ENCODE assay signal across 14 cellular contexts in the genomic region with DNA sequence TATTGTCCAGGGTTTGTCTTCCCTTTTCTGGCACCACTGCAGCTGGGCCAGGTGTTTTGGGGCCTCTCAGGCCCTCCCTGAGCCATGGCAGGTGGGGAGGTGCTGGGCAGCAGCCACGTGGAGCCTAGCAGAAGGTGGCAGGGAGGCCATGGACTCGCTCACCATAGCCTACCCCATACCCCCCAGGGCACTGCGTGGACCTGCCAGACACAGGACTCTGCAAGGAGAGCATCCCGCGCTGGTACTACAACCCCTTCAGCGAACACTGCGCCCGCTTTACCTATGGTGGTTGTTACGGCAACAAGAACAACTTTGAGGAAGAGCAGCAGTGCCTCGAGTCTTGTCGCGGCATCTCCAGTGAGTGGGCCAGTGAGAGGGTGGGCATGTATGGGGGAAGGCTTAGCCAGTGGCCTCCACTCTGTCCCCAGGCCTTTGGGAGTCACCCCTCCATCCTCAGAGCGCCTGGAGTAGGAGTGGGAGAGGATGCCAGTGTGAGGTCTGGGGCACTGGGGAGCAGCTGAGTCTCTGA. TPM values are rescaled to one million over a fixed set of nuclear protein-coding genes. Genes with fewer than 3 reads are reported as not detected.
A peak's percentile ranks its signal among the peaks of the same experiment; 100 is the strongest.
DNase-seq lines count a peak whose midpoint lies in the region; ATAC-seq and TF ChIP-seq lines count a peak whose summit lies in the region.
"Had no signal": no experiment of that assay in that cellular context is flagged by ENCODE, and none has a peak within 500 bp of the region (broad histone marks: within the 10 kb centered on the region; RNA-seq: fewer than 3 reads in every experiment).

No MANE protein-coding gene starts in this region.

- no peak overlapping the region for H3K4me3 ChIP-seq in IMR-90 (ENCODE audit: insufficient read depth, low read depth, low read length)
- no peak overlapping the region for H3K4me3 ChIP-seq in esophagus (ENCODE audit: low read depth in 1 of 2, low read length in 2 of 2)
- H3K4me3 ChIP-seq: BLaER1, GM12878, HAP-1 had no signal

- TF ChIP-seq RAD21 in IMR-90 (IDR thresholded peaks at IDR 0.05; ENCODE audit: low read length), result no peak

- no peak overlapping the region for H2BK15ac ChIP-seq in IMR-90 (ENCODE audit: low read depth, low read length)

- WGBS in IMR-90 (ENCODE audit: extremely low coverage in 2 of 2, insufficient read length in 1 of 2), 2 experiments, result no CpG with 5 or more reads among the region's 13 CpGs
- WGBS in esophagus, 2 donors, result 80 to 81% methylated on average over 13 of the region's 13 CpGs

- H3K27me3 ChIP-seq in IMR-90 (ENCODE audit: control insufficient read depth, insufficient read depth, low read length) (peaks cover 14% of the 10 kb centered on the region), esophagus (ENCODE audit: control insufficient read depth in 1 of 2, insufficient read depth in 2 of 2, low read length in 2 of 2) (no peaks in the 10 kb centered on the region)
- H3K27me3 ChIP-seq: BLaER1 had no signal

- H2BK5ac ChIP-seq in IMR-90 (ENCODE audit: low read depth, low read length, poor library complexity, severe bottlenecking), result no peak overlapping the region

- H4K91ac ChIP-seq in IMR-90 (ENCODE audit: insufficient read depth, low read depth, low read length), result no peak overlapping the region

- H3K56ac ChIP-seq in IMR-90 (ENCODE audit: extremely low read depth, insufficient read depth, low read length), result no peak overlapping the region

- H3K27me3 Mint-ChIP-seq in stimulated activated naive B cell treated with anti-CD40 and anti-IgM and Interleukin-4, amounts not matched to agents 10 μg/mL and 1 μg/mL and 100 μg/mL, for 72 hours, result no peaks in the 10 kb centered on the region

- POLR2A ChIA-PET in IMR-90 (lab: Charles Lee; ENCODE audit: unreplicated experiment), result no interaction called here

- H2AK5ac ChIP-seq in IMR-90 (ENCODE audit: low read depth, low read length), result no peak overlapping the region; the same call in 1 of the 2 replicates

- H2BK20ac ChIP-seq in IMR-90 (ENCODE audit: low read depth, low read length), result no peak overlapping the region

- TF ChIP-seq CTCF in IMR-90 (conservative IDR thresholded peaks at IDR 0.05; ENCODE audit: low read depth, low read length), result no peak

- dilution Hi-C loops in IMR-90 (cut with HindIII; ENCODE audit: low sequenced_read_pairs, unreplicated experiment), result no loop called here

- CTCF ChIA-PET in IMR-90 (lab: Yijun Ruan, JAX), result interaction anchor here (1.2 to 1.7 kb wide), 2 partner anchors 36 to 38 kb away, joined by 5 to 9 read pairs; a partner anchor contains a TSS

- H4K20me1 ChIP-seq in IMR-90 (ENCODE audit: insufficient read depth, low read length), result no peaks in the 10 kb centered on the region; the same call in 1 of the 2 replicates

- in situ Hi-C loops in IMR-90 (cut with MboI; ENCODE audit: low sequenced_read_pairs), result loop anchor here (5.0 kb wide), 1 partner anchor 37 kb away; a partner anchor contains a TSS

- no peak for TF ChIP-seq POLR2A in IMR-90 (IDR thresholded peaks at IDR 0.05; ENCODE audit: low read depth, low read length)

- H3K4me1 ChIP-seq in IMR-90 (ENCODE audit: control insufficient read depth, insufficient read depth, low read length) (no peaks in the 10 kb centered on the region), esophagus (ENCODE audit: control insufficient read depth in 2 of 2, insufficient read depth in 2 of 2, low read length in 1 of 2) (peaks cover 0 to 9% of the 10 kb centered on the region in 2 donors)
- H3K4me1 ChIP-seq: BLaER1, HAP-1 had no signal

- H4K8ac ChIP-seq in IMR-90 (ENCODE audit: low read depth in 2 of 2, low read length in 2 of 2), result no peak overlapping the region

- intact Hi-C loops in IMR-90 (cut with micrococcal nuclease), result no loop called here

- H3K27ac ChIP-seq in IMR-90 (ENCODE audit: insufficient read depth, low read length) (no peak overlapping the region), esophagus (ENCODE audit: low read depth in 2 of 2, low read length in 1 of 2) (peak overlapping the region; percentile 39 to 93)
- H3K27ac ChIP-seq: BLaER1 had no signal

- H3K4me2 ChIP-seq in IMR-90 (ENCODE audit: low read depth, low read length), result no peak overlapping the region
- H3K4me2 ChIP-seq: BLaER1 had no signal

- H2BK120ac ChIP-seq in IMR-90 (ENCODE audit: low read depth, low read length), result no peak overlapping the region

- H3K4me3 Mint-ChIP-seq in stimulated activated naive B cell treated with anti-CD40 and anti-IgM and Interleukin-4, amounts not matched to agents 10 μg/mL and 1 μg/mL and 100 μg/mL, for 72 hours, result no peak overlapping the region

- H3K27ac Mint-ChIP-seq in stimulated activated naive B cell treated with anti-CD40 and anti-IgM and Interleukin-4, amounts not matched to agents 10 μg/mL and 1 μg/mL and 100 μg/mL, for 72 hours, result peak overlapping the region; percentile 3

- H4K5ac ChIP-seq in IMR-90 (ENCODE audit: low read depth, low read length), result no peak overlapping the region

- H3K9ac ChIP-seq in IMR-90 (ENCODE audit: low read depth, low read length), result no peak overlapping the region
- H3K9ac ChIP-seq: BLaER1 had no signal

- no peak overlapping the region for H3K23ac ChIP-seq in IMR-90 (ENCODE audit: low read depth, low read length)

- DNase-seq in IMR-90 (no peak), iPS-NIHi11 (ENCODE audit: low spot score) (no peak)
- DNase-seq in stimulated activated naive B cell treated with anti-CD40 and anti-IgM and Interleukin-4, amounts not matched to agents 10 μg/mL and 1 μg/mL and 100 μg/mL, for 72 hours, result no peak
- no peak for DNase-seq in activated naive CD4-positive, alpha-beta T cell (lab: John Stamatoyannopoulos, UW)
- DNase-seq: NCI-H187 treated with DMSO at 0.1 percent for 48 hours, NCI-H510A treated with DMSO at 0.1 percent for 48 hours, SHP77 had no signal

- no peak overlapping the region for H2AK9ac ChIP-seq in IMR-90 (replicated peaks; ENCODE audit: low read depth, low read length, poor library complexity)

- H3K9me3 ChIP-seq in IMR-90 (ENCODE audit: control insufficient read depth, insufficient read depth, low read length) (no peaks in the 10 kb centered on the region), esophagus (ENCODE audit: control insufficient read depth in 2 of 2, insufficient read depth in 1 of 2, low read depth in 1 of 2, low read length in 1 of 2) (no peaks in the 10 kb centered on the region)
- H3K9me3 ChIP-seq: BLaER1, HAP-1 had no signal

- no peaks in the 10 kb centered on the region for H3K9me3 Mint-ChIP-seq in stimulated activated naive B cell treated with anti-CD40 and anti-IgM and Interleukin-4, amounts not matched to agents 10 μg/mL and 1 μg/mL and 100 μg/mL, for 72 hours

- H3K4me1 Mint-ChIP-seq in stimulated activated naive B cell treated with anti-CD40 and anti-IgM and Interleukin-4, amounts not matched to agents 10 μg/mL and 1 μg/mL and 100 μg/mL, for 72 hours, result peaks cover 12 to 18% of the 10 kb centered on the region in 2 donors

- H3K18ac ChIP-seq in IMR-90 (ENCODE audit: low read depth, low read length), result no peak overlapping the region

- peak overlapping the region; percentile 32 for H2AFZ ChIP-seq in IMR-90 (replicated peaks; ENCODE audit: low read length, poor library complexity)

- ATAC-seq in IMR-90 (ENCODE audit: low read depth), result no peak
- no peak for ATAC-seq in stimulated activated naive B cell treated with anti-CD40 and anti-IgM and Interleukin-4, amounts not matched to agents 10 μg/mL and 1 μg/mL and 100 μg/mL, for 72 hours (replicated peaks)
- ATAC-seq: GM12878, SK-N-SH treated with all-trans-retinoic acid at 6 μM for 48 hours had no signal

- H3K14ac ChIP-seq in IMR-90 (replicated peaks; ENCODE audit: low read depth, low read length), result no peak overlapping the region

- H3K36me3 ChIP-seq in IMR-90 (ENCODE audit: control insufficient read depth, insufficient read depth, low read length) (no peaks in the 10 kb centered on the region), esophagus (ENCODE audit: control insufficient read depth in 2 of 2, insufficient read depth in 2 of 2, low read length in 1 of 2) (peaks cover 7 to 39% of the 10 kb centered on the region in 2 donors)

- H3K9me1 ChIP-seq in IMR-90 (ENCODE audit: insufficient read depth, low read length), result peaks cover 3% of the 10 kb centered on the region; the same call in 1 of the 2 replicates

- H3K4ac ChIP-seq in IMR-90 (ENCODE audit: low read depth, low read length), result no peak overlapping the region

- BruUV-seq in IMR-90 (replicated peaks; lab: Mats Ljungman, UMichigan), result no TSS peak

- H3K79me1 ChIP-seq in IMR-90 (ENCODE audit: low read depth in 1 of 2, low read length in 2 of 2), result no peaks in the 10 kb centered on the region

- H3K36me3 Mint-ChIP-seq in stimulated activated naive B cell treated with anti-CD40 and anti-IgM and Interleukin-4, amounts not matched to agents 10 μg/mL and 1 μg/mL and 100 μg/mL, for 72 hours, result peaks cover 8 to 11% of the 10 kb centered on the region in 2 donors

RNA-seq across cellular contexts. Expression of a gene that starts 11.9 kb away (rescaled TPM):
- total RNA-seq in IMR-90 (2012; rRNA removed), result 0.56 and 0.90 TPM in 2 replicates
- polyA plus RNA-seq in IMR-90 (2012; rRNA removed) (1.8 and 2.1 TPM in 2 replicates), esophagus (100 to 1,000 TPM; 161 to 191 TPM)
- polyA plus RNA-seq in IMR-90 (2012; cell fraction: cytosol; rRNA removed), result 2.3 and 3.1 TPM in 2 replicates
- 2.5 and 5.8 TPM in 2 replicates for polyA plus RNA-seq in IMR-90 (2012; cell fraction: nucleus; rRNA removed; ENCODE audit: low replicate concordance)
- total RNA-seq: LHCN-M2 had no signal

RNA-seq across cellular contexts. Expression of a gene that starts 18.3 kb away (rescaled TPM):
- total RNA-seq in IMR-90 (2012; rRNA removed), result not detected in 2 replicates
- polyA plus RNA-seq in IMR-90 (2012; rRNA removed) (0.07 and 0.10 TPM in 2 replicates), esophagus (100 to 1,000 TPM; 137 to 138 TPM)
- polyA plus RNA-seq in IMR-90 (2012; cell fraction: cytosol; rRNA removed), result 0.05 TPM in 1 of 2 replicates, not detected in the other
- polyA plus RNA-seq in IMR-90 (2012; cell fraction: nucleus; rRNA removed; ENCODE audit: low replicate concordance), result 0.48 and 0.57 TPM in 2 replicates
- total RNA-seq: LHCN-M2 had no signal

RNA-seq across cellular contexts. Expression of a gene that starts 27.3 kb away (rescaled TPM):
- not detected in 2 replicates for total RNA-seq in IMR-90 (2012; rRNA removed)
- polyA plus RNA-seq in IMR-90 (2012; rRNA removed) (not detected in 2 replicates), esophagus (under 1 TPM; 0.21 to 0.37 TPM)
- polyA plus RNA-seq in IMR-90 (2012; cell fraction: cytosol; rRNA removed), result not detected in 2 replicates
- not detected in 2 replicates for polyA plus RNA-seq in IMR-90 (2012; cell fraction: nucleus; rRNA removed; ENCODE audit: low replicate concordance)
- total RNA-seq: GM12878, LHCN-M2 had no signal
- polyA plus RNA-seq: AG04450 had no signal

RNA-seq across cellular contexts. Expression of a gene that starts 38.5 kb away (rescaled TPM):
- total RNA-seq in IMR-90 (2012; rRNA removed), result 30.0 and 32.3 TPM in 2 replicates
- 19.3 and 20.8 TPM in 2 replicates for polyA plus RNA-seq in IMR-90 (2012; rRNA removed)
- polyA plus RNA-seq in IMR-90 (2012; cell fraction: cytosol; rRNA removed), result 15.0 and 19.5 TPM in 2 replicates
- 15.5 and 29.3 TPM in 2 replicates for polyA plus RNA-seq in IMR-90 (2012; cell fraction: nucleus; rRNA removed; ENCODE audit: low replicate concordance)
- 1 to 10 TPM; 6.8 to 7.6 TPM for polyA plus RNA-seq in esophagus

RNA-seq across cellular contexts. Expression of a gene that starts 48.5 kb away (rescaled TPM):
- total RNA-seq in IMR-90 (2012; rRNA removed), result 58.3 and 107 TPM in 2 replicates
- polyA plus RNA-seq in IMR-90 (2012; rRNA removed), result 58.6 and 77.1 TPM in 2 replicates
- 36.7 and 109 TPM in 2 replicates for polyA plus RNA-seq in IMR-90 (2012; cell fraction: cytosol; rRNA removed)
- polyA plus RNA-seq in IMR-90 (2012; cell fraction: nucleus; rRNA removed; ENCODE audit: low replicate concordance), result 46.7 and 66.8 TPM in 2 replicates
- polyA plus RNA-seq in esophagus, result 10 to 100 TPM; 51.3 to 88.1 TPM

Comparison
In these comparisons a context has a peak if more than half of its experiments do, and no peak if none do; other contexts are left out.
1. RNA of a gene that starts 11.9 kb away (polyA plus RNA-seq): 161 to 191 TPM in esophagus; 1.8 to 5.8 TPM in IMR-90; every median in the first group is over 10 times any median in the second.
2. RNA of a gene that starts 18.3 kb away (polyA plus RNA-seq): 137 to 138 TPM in esophagus; 0.05 to 0.57 TPM in IMR-90; every median in the first group is over 10 times any median in the second.